Comparison of ENCODE assay signal across 1 cellular context in genomic region chr12:62379723-62380045, GRCh38.
TF ChIP-seq lines count a peak whose summit lies in the region.

No MANE protein-coding gene starts in this region.

TF ChIP-seq in K562, 482 proteins besides CTCF, POLR2A, EP300 and RAD21 (continued from another document):
- 0 out of 2 replicates have a peak, but pooled peaks have one; percentile 19 for TF ChIP-seq POLR2G (IDR thresholded peaks at IDR 0.05; ENCODE audit: low read depth, low read length)
